13 cellular contexts compared by ENCODE assay signal in genomic region chr4:78767350-78767749, GRCh38.
A peak's percentile ranks its signal among the peaks of the same experiment; 100 is the strongest.
DNase-seq lines count a peak whose midpoint lies in the region; ATAC-seq and TF ChIP-seq lines count a peak whose summit lies in the region.
"Had no signal": no experiment of that assay in that cellular context is flagged by ENCODE, and none has a peak within 500 bp of the region (broad histone marks: within the 10 kb centered on the region; RNA-seq: fewer than 3 reads in every experiment).

No MANE protein-coding gene starts in this region.

- H3K27me3 ChIP-seq in MM.1S (replicated peaks; ENCODE audit: insufficient read depth, low read length) = no peaks in the 10 kb centered on the region; the same call in 1 of the 2 replicates

- no peaks in the 10 kb centered on the region for H3K9me3 Mint-ChIP-seq in nephron progenitor cell
- H3K9me3 Mint-ChIP-seq: activated CD4-positive, alpha-beta memory T cell treated with anti-CD3 and anti-CD28 coated beads for 36 hours; activated naive CD4-positive, alpha-beta T cell treated with anti-CD3 and anti-CD28 coated beads, Interleukin-2, amount 50 U/mL, for 24 hours had no signal

- no peaks in the 10 kb centered on the region for H3K36me3 ChIP-seq in MM.1S (replicated peaks; ENCODE audit: insufficient read depth, low read length)

- no peak overlapping the region for H3K27ac Mint-ChIP-seq in nephron progenitor cell
- H3K27ac Mint-ChIP-seq: activated CD4-positive, alpha-beta memory T cell treated with anti-CD3 and anti-CD28 coated beads for 36 hours; activated naive CD4-positive, alpha-beta T cell treated with anti-CD3 and anti-CD28 coated beads, Interleukin-2, amount 50 U/mL, for 24 hours had no signal

- H3F3A ChIP-seq in MM.1S (ENCODE audit: insufficient read depth, low read length) = peaks cover 26% of the 10 kb centered on the region

- H3K36me3 Mint-ChIP-seq in nephron progenitor cell (ENCODE audit: low read depth) = no peaks in the 10 kb centered on the region
- H3K36me3 Mint-ChIP-seq: activated CD4-positive, alpha-beta memory T cell treated with anti-CD3 and anti-CD28 coated beads for 36 hours; activated naive CD4-positive, alpha-beta T cell treated with anti-CD3 and anti-CD28 coated beads, Interleukin-2, amount 50 U/mL, for 24 hours had no signal

- no peak overlapping the region for H2AFZ ChIP-seq in MM.1S (ENCODE audit: low read length)

- no peak overlapping the region; the same call in 1 of the 2 replicates for H3K27ac ChIP-seq in MM.1S (ENCODE audit: low read length)

- no peak overlapping the region for H3K4me3 Mint-ChIP-seq in nephron progenitor cell
- H3K4me3 Mint-ChIP-seq: activated CD4-positive, alpha-beta memory T cell treated with anti-CD3 and anti-CD28 coated beads for 36 hours; activated naive CD4-positive, alpha-beta T cell treated with anti-CD3 and anti-CD28 coated beads, Interleukin-2, amount 50 U/mL, for 24 hours had no signal

- peaks cover 33% of the 10 kb centered on the region for H3K4me1 ChIP-seq in MM.1S (ENCODE audit: low read length)

- H3K9me3 ChIP-seq in MM.1S (replicated peaks; ENCODE audit: insufficient read depth, low read length) = no peaks in the 10 kb centered on the region

- DNase-seq in MM.1S (peak; percentile 67), iPS-NIHi7 (ENCODE audit: extremely low spot score) (no peak), retina (no peak), nephron progenitor cell (no peak), NCI-H1930 (lab: John Stamatoyannopoulos, UW) (no peak)
- DNase-seq: activated CD4-positive, alpha-beta memory T cell treated with anti-CD3 and anti-CD28 coated beads for 36 hours; left colon; NCI-H187; nucleus accumbens had no signal

- no peaks in the 10 kb centered on the region for H4K20me1 ChIP-seq in MM.1S (ENCODE audit: insufficient read depth, low read length)

- peak overlapping the region; percentile 26; the same call in 1 of the 2 replicates for H3K4me2 ChIP-seq in MM.1S (ENCODE audit: low read depth, low read length)

- TF ChIP-seq CTCF in MM.1S (IDR thresholded peaks at IDR 0.05; ENCODE audit: low read length) (no peak), nephron progenitor cell (IDR thresholded peaks at IDR 0.05) (no peak)

- no peak overlapping the region for H3K4me3 ChIP-seq in MM.1S (ENCODE audit: low read length)

- H3K27me3 Mint-ChIP-seq in nephron progenitor cell (ENCODE audit: low read depth, poor library complexity) = peaks cover 12% of the 10 kb centered on the region
- H3K27me3 Mint-ChIP-seq: activated naive CD4-positive, alpha-beta T cell treated with anti-CD3 and anti-CD28 coated beads, Interleukin-2, amount 50 U/mL, for 24 hours had no signal

- H3K79me2 ChIP-seq in MM.1S (ENCODE audit: low read length) = no peaks in the 10 kb centered on the region

- H3K9ac ChIP-seq in MM.1S (ENCODE audit: low read length) = no peak overlapping the region

- H3K9me2 ChIP-seq in MM.1S (replicated peaks; ENCODE audit: insufficient read depth, low read length) = no peaks in the 10 kb centered on the region

- H3K4me1 Mint-ChIP-seq in nephron progenitor cell = no peaks in the 10 kb centered on the region

- ATAC-seq in GM18858 (IDR thresholded peaks at IDR 0.05; ENCODE audit: unreplicated experiment) = peak; percentile 62
- ATAC-seq in GM21447 (IDR thresholded peaks at IDR 0.05; ENCODE audit: unreplicated experiment) = peak; percentile 63
- ATAC-seq in HG03060 (IDR thresholded peaks at IDR 0.05; ENCODE audit: low read depth, unreplicated experiment) = peak; percentile 63
- ATAC-seq: left colon had no signal
